Comparison of ENCODE assay signal across 2 cellular contexts in genomic region chr3:179506792-179507191, GRCh38.
TF ChIP-seq lines count a peak whose summit lies in the region.

No MANE protein-coding gene starts in this region.

TF ChIP-seq in GM23338, 12 proteins besides CTCF, POLR2A, EP300 and RAD21:
- TF ChIP-seq EZH2phosphoT487 (IDR thresholded peaks at IDR 0.05; ENCODE audit: unreplicated experiment) = no peak
- no peak for TF ChIP-seq ZNF114 (CRISPR knock-in tag; IDR thresholded peaks at IDR 0.05)
- no peak for TF ChIP-seq JUNB (IDR thresholded peaks at IDR 0.05; ENCODE audit: unreplicated experiment)
- no peak for TF ChIP-seq POLR2AphosphoS5 (IDR thresholded peaks at IDR 0.05; ENCODE audit: low read depth)
- TF ChIP-seq EZH2 (IDR thresholded peaks at IDR 0.05; ENCODE audit: low read depth, unreplicated experiment) = no peak
- TF ChIP-seq REST (IDR thresholded peaks at IDR 0.05; ENCODE audit: unreplicated experiment) = no peak
- TF ChIP-seq ZNF462 (CRISPR knock-in tag; IDR thresholded peaks at IDR 0.05) = no peak
- TF ChIP-seq NANOG (IDR thresholded peaks at IDR 0.05; ENCODE audit: borderline replicate concordance) = no peak
- no peak for TF ChIP-seq CREB1 (CRISPR knock-in tag; IDR thresholded peaks at IDR 0.05; ENCODE audit: low read depth)
- TF ChIP-seq ZNF331 (CRISPR knock-in tag; IDR thresholded peaks at IDR 0.05; ENCODE audit: low read depth) = no peak
- TF ChIP-seq ETS1 (IDR thresholded peaks at IDR 0.05) = no peak

TF ChIP-seq in GM12878, 131 proteins besides CTCF, POLR2A, EP300 and RAD21:
- TF ChIP-seq IRF5 (IDR thresholded peaks at IDR 0.05; ENCODE audit: borderline replicate concordance) (no peak), GATAD2B (conservative IDR thresholded peaks at IDR 0.05; ENCODE audit: low read depth) (no peak), MYB (IDR thresholded peaks at IDR 0.05; ENCODE audit: borderline replicate concordance, low read depth, low read length) (no peak), IRF4 (IDR thresholded peaks at IDR 0.05; ENCODE audit: low read depth, low read length) (no peak), CEBPB (IDR thresholded peaks at IDR 0.05; ENCODE audit: borderline replicate concordance in 1 of 2, low read depth in 2 of 2, low read length in 2 of 2) (no peak), TAF1 (IDR thresholded peaks at IDR 0.05; ENCODE audit: borderline replicate concordance, low read depth, low read length) (no peak), ZNF207 (IDR thresholded peaks at IDR 0.05; ENCODE audit: borderline replicate concordance) (no peak), PBX3 (IDR thresholded peaks at IDR 0.05; ENCODE audit: insufficient replicate concordance, low read depth, low read length) (no peak), MEF2B (IDR thresholded peaks at IDR 0.05; ENCODE audit: partially characterized antibody, poor library complexity, severe bottlenecking) (no peak), MXI1 (IDR thresholded peaks at IDR 0.05; ENCODE audit: low read depth, low read length) (no peak), IKZF1 (conservative IDR thresholded peaks at IDR 0.05) (no peak), PRDM15 (CRISPR knock-in tag; IDR thresholded peaks at IDR 0.05) (no peak), SPI1 (IDR thresholded peaks at IDR 0.05; ENCODE audit: borderline replicate concordance, insufficient read depth, low read depth, low read length) (no peak), MTA3 (IDR thresholded peaks at IDR 0.05; ENCODE audit: borderline replicate concordance, low read length) (no peak), CHD1 (IDR thresholded peaks at IDR 0.05; ENCODE audit: low read depth, low read length) (no peak)
